ENCODE assay signal across 13 cellular contexts in the genomic region with DNA sequence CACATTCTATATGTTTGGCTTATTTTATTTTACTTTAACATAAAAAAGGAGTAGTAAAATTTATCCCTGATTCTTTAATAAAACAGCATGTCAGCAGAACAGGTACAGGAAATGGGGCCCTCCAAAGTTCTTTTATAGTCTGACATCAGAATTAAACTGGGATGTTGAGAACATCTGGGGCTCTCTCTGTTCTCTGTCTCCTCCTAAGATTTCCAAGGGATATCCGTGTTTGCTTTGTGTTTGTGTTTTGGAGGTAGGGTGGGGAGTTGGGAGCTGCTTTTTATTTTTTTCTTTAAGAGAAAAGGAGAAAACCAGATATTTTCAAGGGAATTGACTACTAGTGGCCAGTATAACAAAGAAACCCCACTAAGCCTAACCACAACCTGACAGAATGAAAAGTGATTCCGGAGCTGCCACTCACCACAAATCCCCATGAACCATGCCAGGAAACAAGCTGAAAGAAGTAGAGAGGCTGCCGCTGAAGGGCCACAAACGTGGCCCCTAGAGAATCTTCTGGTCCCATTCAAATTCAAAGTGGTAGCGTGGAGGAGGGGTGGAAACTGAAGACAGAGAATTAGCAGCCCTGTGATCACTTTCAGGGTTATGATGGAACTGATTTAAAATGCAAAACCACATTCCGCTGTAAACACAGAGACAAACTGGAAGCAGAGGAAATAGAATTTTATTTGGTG.
A peak's percentile ranks its signal among the peaks of the same experiment; 100 is the strongest.
DNase-seq lines count a peak whose midpoint lies in the region; ATAC-seq and TF ChIP-seq lines count a peak whose summit lies in the region.
"Had no signal": no experiment of that assay in that cellular context is flagged by ENCODE, and none has a peak within 500 bp of the region (broad histone marks: within the 10 kb centered on the region; RNA-seq: fewer than 3 reads in every experiment).

No MANE protein-coding gene starts in this region.

- H3K9me2 ChIP-seq in neural cell (ENCODE audit: insufficient read depth, low read length), result no peaks in the 10 kb centered on the region

- 3 to 4% methylated on average over 6 of the region's 6 CpGs for WGBS in ectodermal cell, 2 experiments
- 67% methylated on average over 6 of the region's 6 CpGs for WGBS in esophagus muscularis mucosa

- H3K4me3 ChIP-seq in ectodermal cell (ENCODE audit: insufficient read depth, low read depth, low read length) (no peak overlapping the region), neural cell (ENCODE audit: low read length) (peak overlapping the region; percentile 17), esophagus muscularis mucosa (no peak overlapping the region)

- H3K27me3 ChIP-seq in ectodermal cell (ENCODE audit: control insufficient read depth, insufficient read depth, low read length, poor library complexity, severe bottlenecking) (no peaks in the 10 kb centered on the region), neural cell (ENCODE audit: insufficient read depth, low read depth, low read length) (no peaks in the 10 kb centered on the region), esophagus muscularis mucosa (no peaks in the 10 kb centered on the region)

- no peaks in the 10 kb centered on the region for H3K9me3 ChIP-seq in ectodermal cell (ENCODE audit: control insufficient read depth, low read length)
- no peaks in the 10 kb centered on the region for H3K9me3 ChIP-seq in neural cell (ENCODE audit: low read length)
- no peaks in the 10 kb centered on the region for H3K9me3 ChIP-seq in esophagus muscularis mucosa

- TF ChIP-seq POLR2A in esophagus muscularis mucosa (IDR thresholded peaks at IDR 0.05; ENCODE audit: low read depth), result no peak

- no peak for DNase-seq in stimulated activated CD8-positive, alpha-beta memory T cell treated with anti-CD3 and anti-CD28 coated beads, Interleukin-4, amount 100 ng/mL, for 48 hours
- DNase-seq in mucosa of gallbladder (ENCODE audit: low spot score), result no peak
- no peak for DNase-seq in esophagus muscularis mucosa (ENCODE audit: extremely low spot score)
- no peak for DNase-seq in chondrocyte (ENCODE audit: low spot score)
- DNase-seq: activated CD4-positive, alpha-beta T cell treated with anti-CD3 and anti-CD28 coated beads, Interleukin-2, amount 50 U/mL, for 1 hour; C1 segment of cervical spinal cord; natural killer cell; NCI-H1436 treated with DMSO at 0.1 percent for 48 hours; SW 1271 had no signal

- H3K27ac ChIP-seq in ectodermal cell (ENCODE audit: insufficient read depth, low read depth, low read length, poor library complexity, severe bottlenecking) (peak overlapping the region; percentile 71), neural cell (ENCODE audit: low read length) (no peak overlapping the region), esophagus muscularis mucosa (replicated peaks in 1 of 4) (no peak overlapping the region)

- H3K4me3 Mint-ChIP-seq in chondrocyte (ENCODE audit: unreplicated experiment), result no peak overlapping the region
- H3K4me3 Mint-ChIP-seq: natural killer cell had no signal

- no peak for TF ChIP-seq EP300 in neural cell (conservative IDR thresholded peaks at IDR 0.05; ENCODE audit: poor library complexity, severe bottlenecking)
- no peak for TF ChIP-seq EP300 in esophagus muscularis mucosa (IDR thresholded peaks at IDR 0.05)

- no peak overlapping the region for H3K9ac ChIP-seq in neural cell (ENCODE audit: low read length)

- H3K4me1 Mint-ChIP-seq in chondrocyte (ENCODE audit: low read depth), result peaks cover 5% of the 10 kb centered on the region
- H3K4me1 Mint-ChIP-seq: natural killer cell had no signal

- H3K9me3 Mint-ChIP-seq in chondrocyte (ENCODE audit: low read depth), result no peaks in the 10 kb centered on the region

- no peaks in the 10 kb centered on the region for H4K20me1 ChIP-seq in neural cell (ENCODE audit: insufficient read depth)

- intact Hi-C loops in esophagus muscularis mucosa (cut with DNase I), result no loop called here

- no peak overlapping the region for H3K4me2 ChIP-seq in neural cell (ENCODE audit: low read length)

- H3K4me1 ChIP-seq in ectodermal cell (ENCODE audit: control insufficient read depth, insufficient read depth, low read length), result peaks cover 22% of the 10 kb centered on the region
- H3K4me1 ChIP-seq in esophagus muscularis mucosa, result peaks cover 0 to 7% (median 5%) of the 10 kb centered on the region in 4 donors

- TF ChIP-seq RAD21 in neural cell (conservative IDR thresholded peaks at IDR 0.05), result no peak

- H3K36me3 Mint-ChIP-seq in chondrocyte (ENCODE audit: low read depth), result no peaks in the 10 kb centered on the region
- H3K36me3 Mint-ChIP-seq: natural killer cell had no signal

- H3F3A ChIP-seq in neural cell (ENCODE audit: insufficient read depth, low read length, poor library complexity, severe bottlenecking), result peaks cover 4% of the 10 kb centered on the region

- H3K36me3 ChIP-seq in ectodermal cell (ENCODE audit: control insufficient read depth, insufficient read depth, low read length), result no peaks in the 10 kb centered on the region
- H3K36me3 ChIP-seq in neural cell (ENCODE audit: insufficient read depth, low read length), result no peaks in the 10 kb centered on the region
- H3K36me3 ChIP-seq in esophagus muscularis mucosa, result no peaks in the 10 kb centered on the region

- H3K79me2 ChIP-seq in neural cell (replicated peaks; ENCODE audit: insufficient read depth, low read length), result no peaks in the 10 kb centered on the region

- no peak overlapping the region for H2AFZ ChIP-seq in neural cell (ENCODE audit: low read depth, low read length)

- TF ChIP-seq CTCF in neural cell (IDR thresholded peaks at IDR 0.05; ENCODE audit: poor library complexity, severe bottlenecking), result no peak
- no peak for TF ChIP-seq CTCF in esophagus muscularis mucosa (IDR thresholded peaks at IDR 0.05)
- TF ChIP-seq CTCF in chondrocyte (IDR thresholded peaks at IDR 0.05), result no peak

- ATAC-seq in GM19043 (IDR thresholded peaks at IDR 0.05; ENCODE audit: low read depth, unreplicated experiment), result peak; percentile 38
- peak; percentile 59 for ATAC-seq in HG03097 (IDR thresholded peaks at IDR 0.05; ENCODE audit: low FRiP score, unreplicated experiment)
- ATAC-seq: natural killer cell had no signal

- no peak overlapping the region for H3K27ac Mint-ChIP-seq in chondrocyte (ENCODE audit: unreplicated experiment)
- H3K27ac Mint-ChIP-seq: natural killer cell had no signal

- no peaks in the 10 kb centered on the region for H3K27me3 Mint-ChIP-seq in chondrocyte (ENCODE audit: low read depth)

TF ChIP-seq in neural cell, 6 proteins besides CTCF, POLR2A, EP300 and RAD21:
- TF ChIP-seq SMC3 (conservative IDR thresholded peaks at IDR 0.05; ENCODE audit: poor library complexity), result no peak
- TF ChIP-seq POLR2AphosphoS5 (IDR thresholded peaks at IDR 0.05), result peak; percentile 25
